15 cellular contexts compared by ENCODE assay signal in genomic region chr1:12339861-12340557, GRCh38.
A peak's percentile ranks its signal among the peaks of the same experiment; 100 is the strongest.
DNase-seq lines count a peak whose midpoint lies in the region; ATAC-seq and TF ChIP-seq lines count a peak whose summit lies in the region.
"Had no signal": no experiment of that assay in that cellular context is flagged by ENCODE, and none has a peak within 500 bp of the region (broad histone marks: within the 10 kb centered on the region; RNA-seq: fewer than 3 reads in every experiment).

No MANE protein-coding gene starts in this region.

- no peak for ATAC-seq in CD4-positive, CD25-positive, alpha-beta regulatory T cell (ENCODE audit: low read depth in 2 of 2)
- no peak for ATAC-seq in GM21515 (IDR thresholded peaks at IDR 0.05; ENCODE audit: unreplicated experiment)
- no peak for ATAC-seq in HG03095 (IDR thresholded peaks at IDR 0.05; ENCODE audit: unreplicated experiment)

- H3K4me3 ChIP-seq in CD4-positive, CD25-positive, alpha-beta regulatory T cell (ENCODE audit: low read depth, low read length): no peak overlapping the region
- H3K4me3 ChIP-seq in SK-N-MC: peak overlapping the region; percentile 36; the same call in 1 of the 2 replicates
- no peak overlapping the region for H3K4me3 ChIP-seq in hepatocyte
- H3K4me3 ChIP-seq: cardiac muscle cell had no signal

- H3K27me3 ChIP-seq in CD4-positive, CD25-positive, alpha-beta regulatory T cell (ENCODE audit: control insufficient read depth, insufficient read depth, low read length): no peaks in the 10 kb centered on the region
- no peaks in the 10 kb centered on the region for H3K27me3 ChIP-seq in hepatocyte
- H3K27me3 ChIP-seq: cardiac muscle cell, neutrophil had no signal

- H3K27ac ChIP-seq in CD4-positive, CD25-positive, alpha-beta regulatory T cell (ENCODE audit: insufficient read depth, low read length, poor library complexity, severe bottlenecking): no peak overlapping the region
- H3K27ac ChIP-seq in SK-N-MC (0 out of 2 replicates have a peak overlapping the region, but pooled peaks have one; percentile 9), hepatocyte (no peak overlapping the region)
- H3K27ac ChIP-seq: cardiac muscle cell, neutrophil had no signal

- H3K9me3 Mint-ChIP-seq in CD4-positive, CD25-positive, alpha-beta regulatory T cell: no peaks in the 10 kb centered on the region

- no peak for TF ChIP-seq CTCF in hepatocyte (IDR thresholded peaks at IDR 0.05; ENCODE audit: poor library complexity)
- no peak for TF ChIP-seq CTCF in GM20000 (IDR thresholded peaks at IDR 0.05; ENCODE audit: extremely low read depth, missing control alignments)

- no peak for DNase-seq in CD4-positive, CD25-positive, alpha-beta regulatory T cell
- DNase-seq in NCI-H146 treated with DMSO at 0.1 percent for 48 hours (lab: John Stamatoyannopoulos, UW; ENCODE audit: unreplicated experiment): peak; percentile 33
- peak; percentile 70 for DNase-seq in SK-N-MC (ENCODE audit: low read depth, low spot score)
- peak; percentile 27 for DNase-seq in hepatocyte (ENCODE audit: low spot score)
- DNase-seq in hippocampal formation (lab: John Stamatoyannopoulos, UW): no peak
- no peak for DNase-seq in GM20000 (ENCODE audit: low spot score)
- DNase-seq: activated CD4-positive, alpha-beta T cell treated with anti-CD3 and anti-CD28 coated beads for 1 hour; activated effector memory CD4-positive, alpha-beta T cell treated with anti-CD3 and anti-CD28 coated beads, Interleukin-2, amount 50 U/mL, for 16 hours; islet precursor cell; MV-4-11; SHP77 had no signal

- H4K20me1 ChIP-seq in hepatocyte (ENCODE audit: insufficient read depth, poor library complexity, severe bottlenecking): no peaks in the 10 kb centered on the region

- peaks cover 16 to 52% (median 40%) of the 10 kb centered on the region in 4 donors for H3K4me1 Mint-ChIP-seq in CD4-positive, CD25-positive, alpha-beta regulatory T cell

- 35% methylated on average over 4 of the region's 4 CpGs for WGBS in hepatocyte (ENCODE audit: low lambda C conversion rate, missing lambda C conversion rate)

- peak overlapping the region in 2 of 3 donors; percentile 43 to 84 for H3K27ac Mint-ChIP-seq in CD4-positive, CD25-positive, alpha-beta regulatory T cell

- no peak overlapping the region for H3K4me3 Mint-ChIP-seq in CD4-positive, CD25-positive, alpha-beta regulatory T cell

- peak overlapping the region; percentile 10 for H3K4me2 ChIP-seq in hepatocyte

- H3K9ac ChIP-seq in SK-N-MC (ENCODE audit: insufficient read length): no peak overlapping the region

- peaks cover 40% of the 10 kb centered on the region for H3K36me3 Mint-ChIP-seq in CD4-positive, CD25-positive, alpha-beta regulatory T cell

- no peaks in the 10 kb centered on the region for H3K9me2 ChIP-seq in hepatocyte (replicated peaks; ENCODE audit: insufficient read depth)

- no peaks in the 10 kb centered on the region for H3K9me3 ChIP-seq in CD4-positive, CD25-positive, alpha-beta regulatory T cell (ENCODE audit: control insufficient read depth in 2 of 2, low read length in 2 of 2)
- H3K9me3 ChIP-seq in SK-N-MC (ENCODE audit: low read depth, low read length) (no peaks in the 10 kb centered on the region), hepatocyte (ENCODE audit: low read depth) (no peaks in the 10 kb centered on the region)
- H3K9me3 ChIP-seq: neutrophil had no signal

- no peaks in the 10 kb centered on the region for H3K27me3 Mint-ChIP-seq in CD4-positive, CD25-positive, alpha-beta regulatory T cell

- no peaks in the 10 kb centered on the region for H3K79me2 ChIP-seq in hepatocyte

- peaks cover 57% of the 10 kb centered on the region for H3K36me3 ChIP-seq in CD4-positive, CD25-positive, alpha-beta regulatory T cell (ENCODE audit: control insufficient read depth, insufficient read depth, low read length)
- H3K36me3 ChIP-seq in SK-N-MC (ENCODE audit: insufficient read depth, low read length) (peaks cover 10% of the 10 kb centered on the region), hepatocyte (replicated peaks; ENCODE audit: insufficient read depth, low read depth) (no peaks in the 10 kb centered on the region)
- H3K36me3 ChIP-seq: cardiac muscle cell had no signal

- peaks cover 24% of the 10 kb centered on the region for H3K4me1 ChIP-seq in CD4-positive, CD25-positive, alpha-beta regulatory T cell (ENCODE audit: control insufficient read depth, insufficient read depth, low read length, poor library complexity, severe bottlenecking)
- peaks cover 21% of the 10 kb centered on the region for H3K4me1 ChIP-seq in hepatocyte (ENCODE audit: insufficient read depth)

- no peak overlapping the region for H2AFZ ChIP-seq in hepatocyte

Comparison
In these comparisons a context has a peak if more than half of its experiments do, and no peak if none do; other contexts are left out.
1. DNase-seq: peak in NCI-H146 treated with DMSO at 0.1 percent for 48 hours (single experiment), SK-N-MC (single experiment) and hepatocyte (single experiment); none in CD4-positive, CD25-positive, alpha-beta regulatory T cell (0 of 3), hippocampal formation (0 of 2) and GM20000 (single experiment).